Comparison of ENCODE assay signal across 2 cellular contexts in the genomic region with DNA sequence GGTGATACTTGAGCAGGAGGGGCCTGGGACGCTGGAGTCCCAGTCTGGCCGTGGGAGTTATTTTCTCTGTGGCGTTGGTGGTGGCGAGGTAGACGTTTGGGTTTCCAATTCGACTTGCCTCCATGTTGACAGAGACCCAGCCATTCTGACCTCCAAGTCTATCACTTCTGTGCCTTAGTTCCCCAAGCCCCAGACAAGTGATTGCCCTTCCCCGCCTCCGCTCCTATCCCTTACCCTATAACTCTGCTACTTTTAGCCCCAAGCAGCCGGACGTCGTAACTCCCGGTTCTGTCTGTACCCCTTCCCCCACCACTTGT.
TF ChIP-seq lines count a peak whose summit lies in the region.

No MANE protein-coding gene starts in this region.

TF ChIP-seq in GM23338, 12 proteins besides CTCF, POLR2A, EP300 and RAD21 (continued from another document):
- TF ChIP-seq, protein P1, sequence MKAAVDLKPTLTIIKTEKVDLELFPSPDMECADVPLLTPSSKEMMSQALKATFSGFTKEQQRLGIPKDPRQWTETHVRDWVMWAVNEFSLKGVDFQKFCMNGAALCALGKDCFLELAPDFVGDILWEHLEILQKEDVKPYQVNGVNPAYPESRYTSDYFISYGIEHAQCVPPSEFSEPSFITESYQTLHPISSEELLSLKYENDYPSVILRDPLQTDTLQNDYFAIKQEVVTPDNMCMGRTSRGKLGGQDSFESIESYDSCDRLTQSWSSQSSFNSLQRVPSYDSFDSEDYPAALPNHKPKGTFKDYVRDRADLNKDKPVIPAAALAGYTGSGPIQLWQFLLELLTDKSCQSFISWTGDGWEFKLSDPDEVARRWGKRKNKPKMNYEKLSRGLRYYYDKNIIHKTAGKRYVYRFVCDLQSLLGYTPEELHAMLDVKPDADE (IDR thresholded peaks at IDR 0.05): no peak
- TF ChIP-seq, protein P2, sequence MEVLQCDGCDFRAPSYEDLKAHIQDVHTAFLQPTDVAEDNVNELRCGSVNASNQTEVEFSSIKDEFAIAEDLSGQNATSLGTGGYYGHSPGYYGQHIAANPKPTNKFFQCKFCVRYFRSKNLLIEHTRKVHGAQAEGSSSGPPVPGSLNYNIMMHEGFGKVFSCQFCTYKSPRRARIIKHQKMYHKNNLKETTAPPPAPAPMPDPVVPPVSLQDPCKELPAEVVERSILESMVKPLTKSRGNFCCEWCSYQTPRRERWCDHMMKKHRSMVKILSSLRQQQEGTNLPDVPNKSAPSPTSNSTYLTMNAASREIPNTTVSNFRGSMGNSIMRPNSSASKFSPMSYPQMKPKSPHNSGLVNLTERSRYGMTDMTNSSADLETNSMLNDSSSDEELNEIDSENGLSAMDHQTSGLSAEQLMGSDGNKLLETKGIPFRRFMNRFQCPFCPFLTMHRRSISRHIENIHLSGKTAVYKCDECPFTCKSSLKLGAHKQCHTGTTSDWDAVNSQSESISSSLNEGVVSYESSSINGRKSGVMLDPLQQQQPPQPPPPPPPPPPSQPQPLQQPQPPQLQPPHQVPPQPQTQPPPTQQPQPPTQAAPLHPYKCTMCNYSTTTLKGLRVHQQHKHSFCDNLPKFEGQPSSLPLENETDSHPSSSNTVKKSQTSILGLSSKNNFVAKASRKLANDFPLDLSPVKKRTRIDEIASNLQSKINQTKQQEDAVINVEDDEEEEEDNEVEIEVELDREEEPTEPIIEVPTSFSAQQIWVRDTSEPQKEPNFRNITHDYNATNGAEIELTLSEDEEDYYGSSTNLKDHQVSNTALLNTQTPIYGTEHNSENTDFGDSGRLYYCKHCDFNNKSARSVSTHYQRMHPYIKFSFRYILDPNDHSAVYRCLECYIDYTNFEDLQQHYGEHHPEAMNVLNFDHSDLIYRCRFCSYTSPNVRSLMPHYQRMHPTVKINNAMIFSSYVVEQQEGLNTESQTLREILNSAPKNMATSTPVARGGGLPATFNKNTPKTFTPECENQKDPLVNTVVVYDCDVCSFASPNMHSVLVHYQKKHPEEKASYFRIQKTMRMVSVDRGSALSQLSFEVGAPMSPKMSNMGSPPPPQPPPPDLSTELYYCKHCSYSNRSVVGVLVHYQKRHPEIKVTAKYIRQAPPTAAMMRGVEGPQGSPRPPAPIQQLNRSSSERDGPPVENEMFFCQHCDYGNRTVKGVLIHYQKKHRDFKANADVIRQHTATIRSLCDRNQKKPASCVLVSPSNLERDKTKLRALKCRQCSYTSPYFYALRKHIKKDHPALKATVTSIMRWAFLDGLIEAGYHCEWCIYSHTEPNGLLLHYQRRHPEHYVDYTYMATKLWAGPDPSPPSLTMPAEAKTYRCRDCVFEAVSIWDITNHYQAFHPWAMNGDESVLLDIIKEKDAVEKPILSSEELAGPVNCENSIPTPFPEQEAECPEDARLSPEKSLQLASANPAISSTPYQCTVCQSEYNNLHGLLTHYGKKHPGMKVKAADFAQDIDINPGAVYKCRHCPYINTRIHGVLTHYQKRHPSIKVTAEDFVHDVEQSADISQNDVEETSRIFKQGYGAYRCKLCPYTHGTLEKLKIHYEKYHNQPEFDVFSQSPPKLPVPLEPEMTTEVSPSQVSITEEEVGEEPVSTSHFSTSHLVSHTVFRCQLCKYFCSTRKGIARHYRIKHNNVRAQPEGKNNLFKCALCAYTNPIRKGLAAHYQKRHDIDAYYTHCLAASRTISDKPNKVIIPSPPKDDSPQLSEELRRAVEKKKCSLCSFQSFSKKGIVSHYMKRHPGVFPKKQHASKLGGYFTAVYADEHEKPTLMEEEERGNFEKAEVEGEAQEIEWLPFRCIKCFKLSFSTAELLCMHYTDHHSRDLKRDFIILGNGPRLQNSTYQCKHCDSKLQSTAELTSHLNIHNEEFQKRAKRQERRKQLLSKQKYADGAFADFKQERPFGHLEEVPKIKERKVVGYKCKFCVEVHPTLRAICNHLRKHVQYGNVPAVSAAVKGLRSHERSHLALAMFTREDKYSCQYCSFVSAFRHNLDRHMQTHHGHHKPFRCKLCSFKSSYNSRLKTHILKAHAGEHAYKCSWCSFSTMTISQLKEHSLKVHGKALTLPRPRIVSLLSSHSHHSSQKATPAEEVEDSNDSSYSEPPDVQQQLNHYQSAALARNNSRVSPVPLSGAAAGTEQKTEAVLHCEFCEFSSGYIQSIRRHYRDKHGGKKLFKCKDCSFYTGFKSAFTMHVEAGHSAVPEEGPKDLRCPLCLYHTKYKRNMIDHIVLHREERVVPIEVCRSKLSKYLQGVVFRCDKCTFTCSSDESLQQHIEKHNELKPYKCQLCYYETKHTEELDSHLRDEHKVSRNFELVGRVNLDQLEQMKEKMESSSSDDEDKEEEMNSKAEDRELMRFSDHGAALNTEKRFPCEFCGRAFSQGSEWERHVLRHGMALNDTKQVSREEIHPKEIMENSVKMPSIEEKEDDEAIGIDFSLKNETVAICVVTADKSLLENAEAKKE (CRISPR knock-in tag; IDR thresholded peaks at IDR 0.05): no peak
- no peak for TF ChIP-seq POLR2AphosphoS5 (IDR thresholded peaks at IDR 0.05; ENCODE audit: low read depth)

TF ChIP-seq in SK-N-SH, 30 proteins besides CTCF, POLR2A, EP300 and RAD21 (continued from another document):
- no peak for TF ChIP-seq SIN3A (IDR thresholded peaks at IDR 0.05; ENCODE audit: borderline replicate concordance, low read depth, low read length)
